8 cellular contexts compared by ENCODE assay signal in genomic region chrX:41558531-41558930, GRCh38.
DNase-seq lines count a peak whose midpoint lies in the region; ATAC-seq lines count a peak whose summit lies in the region.

No MANE protein-coding gene starts in this region.

- peak; percentile 9 for DNase-seq in DMS53 treated with DMSO at 0.1 percent for 48 hours (lab: John Stamatoyannopoulos, UW; ENCODE audit: unreplicated experiment)
- peak; percentile 37 to 38 for DNase-seq in Kasumi-1 (lab: John Stamatoyannopoulos, UW)
- peak; percentile 31 for DNase-seq in astrocyte of the hippocampus (ENCODE audit: low read depth, low spot score)
- DNase-seq in myocyte (ENCODE audit: low read depth) = peak; percentile 14

- ATAC-seq in HG02588 (IDR thresholded peaks at IDR 0.05; ENCODE audit: unreplicated experiment) (no peak), GM18502 (IDR thresholded peaks at IDR 0.05; ENCODE audit: poor library complexity, unreplicated experiment) (no peak), HG02981 (IDR thresholded peaks at IDR 0.05; ENCODE audit: unreplicated experiment) (no peak), GM19397 (IDR thresholded peaks at IDR 0.05; ENCODE audit: unreplicated experiment) (no peak)
